8 cellular contexts compared by ENCODE assay signal in the genomic region with DNA sequence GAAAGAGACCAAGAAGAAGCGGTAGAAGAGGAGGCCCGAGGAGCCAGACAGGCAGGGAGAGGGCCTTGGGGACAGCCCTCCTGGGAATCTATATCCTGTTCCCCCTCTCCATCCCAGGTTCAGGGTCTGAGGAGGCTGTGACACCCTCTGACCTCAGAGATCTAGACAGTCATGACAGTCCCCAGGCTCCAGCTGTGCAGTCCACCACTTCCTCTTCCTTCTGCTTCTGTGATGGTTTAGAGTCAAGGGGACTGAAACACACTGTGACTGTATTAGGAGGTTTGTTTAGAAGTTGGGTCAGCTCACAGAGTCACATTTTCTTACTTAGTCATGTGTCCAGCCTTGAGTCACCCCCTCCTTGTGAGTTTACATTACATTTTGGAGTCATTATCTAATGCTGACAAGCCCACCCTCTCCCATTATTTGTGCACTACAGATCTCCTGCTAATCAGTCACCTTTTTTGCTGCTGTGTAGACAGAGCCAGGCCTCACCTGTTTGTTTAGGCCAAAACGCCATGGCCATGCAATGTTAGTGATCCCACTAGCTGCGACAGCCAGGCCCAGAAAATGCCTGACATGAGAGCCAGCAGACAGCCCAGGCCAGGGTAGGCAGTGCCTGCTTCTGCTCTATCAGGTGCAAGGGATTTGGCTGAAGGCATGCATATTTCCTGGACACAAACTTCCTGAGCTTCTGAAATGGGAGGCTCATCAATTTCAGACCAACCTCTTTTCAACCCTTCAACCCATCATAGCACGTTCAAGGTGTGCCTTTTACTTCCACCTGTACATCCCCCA. TPM values are rescaled to one million over a fixed set of nuclear protein-coding genes. Genes with fewer than 3 reads are reported as not detected.
DNase-seq lines count a peak whose midpoint lies in the region; ATAC-seq and TF ChIP-seq lines count a peak whose summit lies in the region.

No MANE protein-coding gene starts in this region.

- peak; percentile 46 for DNase-seq in DND-41
- DNase-seq in psoas muscle: no peak
- DNase-seq in NCI-H2029 (lab: John Stamatoyannopoulos, UW): no peak
- DNase-seq in dermis blood vessel endothelial cell: no peak
- no peak for DNase-seq in head of caudate nucleus

- no peak overlapping the region for H3K9ac ChIP-seq in DND-41 (ENCODE audit: low read depth, low read length)

- WGBS in psoas muscle, 3 donors: 54 to 61% (median 60%) methylated on average over 5 of the region's 5 CpGs

- no peaks in the 10 kb centered on the region for H4K20me1 ChIP-seq in DND-41 (ENCODE audit: insufficient read depth, low read length)

- H3K36me3 ChIP-seq in DND-41 (ENCODE audit: insufficient read depth, low read length) (0 out of 2 replicates have a peak, but pooled peaks cover 4% of the 10 kb centered on the region), psoas muscle (ENCODE audit: insufficient read depth in 1 of 2, low read depth in 1 of 2) (no peaks in the 10 kb centered on the region)

- H3K36me3 Mint-ChIP-seq in activated T-helper 17 cell treated with anti-CD3 and anti-CD28 coated beads, Interleukin-2, amount 50 U/mL, for 72 hours (ENCODE audit: low read depth): peaks cover 7% of the 10 kb centered on the region

- peaks cover 10% of the 10 kb centered on the region for H3K4me1 Mint-ChIP-seq in activated T-helper 17 cell treated with anti-CD3 and anti-CD28 coated beads, Interleukin-2, amount 50 U/mL, for 72 hours

- no peak for TF ChIP-seq CTCF in DND-41 (IDR thresholded peaks at IDR 0.05; ENCODE audit: borderline replicate concordance, extremely low read depth, low read length, poor library complexity, severe bottlenecking)
- TF ChIP-seq CTCF in psoas muscle (IDR thresholded peaks at IDR 0.05): no peak

- peak overlapping the region; percentile 29 for H3K27ac Mint-ChIP-seq in activated T-helper 17 cell treated with anti-CD3 and anti-CD28 coated beads, Interleukin-2, amount 50 U/mL, for 72 hours

- no peaks in the 10 kb centered on the region for H3K27me3 Mint-ChIP-seq in activated T-helper 17 cell treated with anti-CD3 and anti-CD28 coated beads, Interleukin-2, amount 50 U/mL, for 72 hours

- H3K27me3 ChIP-seq in DND-41 (ENCODE audit: insufficient read depth, low read length, poor library complexity) (no peaks in the 10 kb centered on the region), psoas muscle (ENCODE audit: insufficient read depth in 3 of 3, low read length in 2 of 3) (no peaks in the 10 kb centered on the region)

- no peak overlapping the region for H3K4me3 ChIP-seq in DND-41 (ENCODE audit: low read depth in 1 of 2, low read length in 2 of 2)
- no peak overlapping the region for H3K4me3 ChIP-seq in psoas muscle

- H3K4me1 ChIP-seq in DND-41 (ENCODE audit: insufficient read depth, low read length): peaks cover 9% of the 10 kb centered on the region
- H3K4me1 ChIP-seq in psoas muscle: peaks cover 19% of the 10 kb centered on the region

- H3K27ac ChIP-seq in DND-41 (ENCODE audit: low read length) (no peak overlapping the region), psoas muscle (peak overlapping the region; percentile 23)

- peaks cover 2% of the 10 kb centered on the region; the same call in 1 of the 2 replicates for H3K79me2 ChIP-seq in DND-41 (ENCODE audit: insufficient read depth, low read length)

- intact Hi-C loops in psoas muscle (cut with DNase I) (no loop called here), head of caudate nucleus (cut with DNase I) (no loop called here)

- H3K4me2 ChIP-seq in DND-41 (ENCODE audit: insufficient read depth, low read length): no peak overlapping the region

- no peak overlapping the region for H3K4me3 Mint-ChIP-seq in activated T-helper 17 cell treated with anti-CD3 and anti-CD28 coated beads, Interleukin-2, amount 50 U/mL, for 72 hours

- ATAC-seq in DND-41 (ENCODE audit: insufficient read depth, low read depth) (peak; percentile 94), GM19397 (IDR thresholded peaks at IDR 0.05; ENCODE audit: unreplicated experiment) (peak; percentile 96), HG03354 (IDR thresholded peaks at IDR 0.05; ENCODE audit: poor library complexity, severe bottlenecking, unreplicated experiment) (peak; percentile 100), psoas muscle (peak; percentile 27 to 55 (median 46))
- ATAC-seq in activated T-helper 17 cell treated with anti-CD3 and anti-CD28 coated beads, Interleukin-2, amount 50 U/mL, for 72 hours (replicated peaks): peak; percentile 95

- H3K9me3 Mint-ChIP-seq in activated T-helper 17 cell treated with anti-CD3 and anti-CD28 coated beads, Interleukin-2, amount 50 U/mL, for 72 hours: peaks cover 22% of the 10 kb centered on the region

- peaks cover 17% of the 10 kb centered on the region for H3K9me3 ChIP-seq in DND-41 (ENCODE audit: insufficient read depth, low read length, severe bottlenecking)
- H3K9me3 ChIP-seq in psoas muscle: peaks cover 8% of the 10 kb centered on the region

- no peak overlapping the region for H2AFZ ChIP-seq in DND-41 (ENCODE audit: low read depth, low read length)

RNA-seq across cellular contexts. Expression of a gene that starts 26.0 kb away (rescaled TPM):
- 10 to 100 TPM in 1 of 2 donors, 1 to 10 TPM in 1; 10.0 to 13.6 TPM for total RNA-seq in activated T-helper 17 cell treated with anti-CD3 and anti-CD28 coated beads, Interleukin-2, amount 50 U/mL, for 72 hours
- total RNA-seq in psoas muscle (10 to 100 TPM in 2 of 4 donors, 1 to 10 TPM in 2; 3.5 to 11.9 (median 8.2) TPM), dermis blood vessel endothelial cell (15.6 and 25.7 TPM in 2 replicates)
- 1 to 10 TPM; 3.1 to 4.8 (median 4.2) TPM for polyA plus RNA-seq in psoas muscle

Comparison
In these comparisons a context has a peak if more than half of its experiments do, and no peak if none do; other contexts are left out.
1. ATAC-seq: peak in every context shown above with its lines; median percentile 100 in HG03354; 96 in GM19397; 95 in activated T-helper 17 cell treated with anti-CD3 and anti-CD28 coated beads, Interleukin-2, amount 50 U/mL, for 72 hours; 94 in DND-41; 46 in psoas muscle.